9 cellular contexts compared by ENCODE assay signal in genomic region chr4:11548529-11549176, GRCh38.
DNase-seq lines count a peak whose midpoint lies in the region; ATAC-seq and TF ChIP-seq lines count a peak whose summit lies in the region.
"Had no signal": no experiment of that assay in that cellular context is flagged by ENCODE, and none has a peak within 500 bp of the region (broad histone marks: within the 10 kb centered on the region; RNA-seq: fewer than 3 reads in every experiment).

No MANE protein-coding gene starts in this region.

- DNase-seq in epithelial cell of proximal tubule (ENCODE audit: low read depth) (peak; percentile 75), GF-D8 (lab: John Stamatoyannopoulos, UW) (no peak), NCI-H2081 (lab: John Stamatoyannopoulos, UW) (no peak), NOMO-1 treated with dmso at 0.1 percent for 144 hours (lab: John Stamatoyannopoulos, UW; ENCODE audit: unreplicated experiment) (no peak), left lobe of liver (ENCODE audit: low spot score) (no peak)
- DNase-seq: activated T-cell treated with anti-CD3 and anti-CD28 coated beads, Interleukin-2, amount 50 U/mL, for 1 hour had no signal

- no peak overlapping the region for H3K4me3 ChIP-seq in epithelial cell of proximal tubule (ENCODE audit: low read depth, low read length)

- TF ChIP-seq CTCF in epithelial cell of proximal tubule (conservative IDR thresholded peaks at IDR 0.05; ENCODE audit: low read depth, low read length): no peak

- ATAC-seq in GM18499 (IDR thresholded peaks at IDR 0.05; ENCODE audit: insufficient read depth, unreplicated experiment) (peak; percentile 92), GM21390 (IDR thresholded peaks at IDR 0.05; ENCODE audit: unreplicated experiment) (peak; percentile 97), HG03342 (IDR thresholded peaks at IDR 0.05; ENCODE audit: unreplicated experiment) (peak; percentile 93), left lobe of liver (no peak)
